Comparison of ENCODE assay signal across 8 cellular contexts in genomic region chr11:119084663-119085522, GRCh38. TPM values are rescaled to one million over a fixed set of nuclear protein-coding genes. Genes with fewer than 3 reads are reported as not detected.
DNase-seq lines count a peak whose midpoint lies in the region; ATAC-seq and TF ChIP-seq lines count a peak whose summit lies in the region.

TSS of gene HMBS (plus strand) at chr11:119084881. CDS start at chr11:119085034, 153 bp downstream.

- H3K27ac ChIP-seq in RWPE1: peak within 1 kb of the TSS; percentile 88

- DNase-seq in Daoy (ENCODE audit: low read depth) (peak; percentile 96), GOT3 (lab: John Stamatoyannopoulos, UW) (peak; percentile 73), LNCaP clone FGC (ENCODE audit: low read depth) (peak; percentile 78), RWPE1 (ENCODE audit: low spot score) (peak; percentile 89), fibroblast of mammary gland (ENCODE audit: low read depth) (peak; percentile 95)
- DNase-seq in naive thymus-derived CD8-positive, alpha-beta T cell: peak; percentile 79 to 97 (median 90)
- peak; percentile 74 to 90 (median 87) for DNase-seq in stimulated activated naive CD4-positive, alpha-beta T cell (lab: John Stamatoyannopoulos, UW)

- ATAC-seq in activated T-helper 17 cell treated with anti-CD3 and anti-CD28 coated beads, Interleukin-2, amount 50 U/mL, for 72 hours (replicated peaks): peak; percentile 95
- ATAC-seq in naive thymus-derived CD8-positive, alpha-beta T cell: peak; percentile 89 to 95

- H3K36me3 Mint-ChIP-seq in activated T-helper 17 cell treated with anti-CD3 and anti-CD28 coated beads, Interleukin-2, amount 50 U/mL, for 72 hours (ENCODE audit: low read depth): peaks cover 31% of the 10 kb centered on the region
- H3K36me3 Mint-ChIP-seq in naive thymus-derived CD8-positive, alpha-beta T cell: peaks cover 0 to 27% (median 4%) of the 10 kb centered on the region in 3 donors

- H3K4me1 Mint-ChIP-seq in activated T-helper 17 cell treated with anti-CD3 and anti-CD28 coated beads, Interleukin-2, amount 50 U/mL, for 72 hours: no peaks in the 10 kb centered on the region
- H3K4me1 Mint-ChIP-seq in naive thymus-derived CD8-positive, alpha-beta T cell: peaks cover 5 to 34% (median 25%) of the 10 kb centered on the region in 4 donors

- H3K27me3 Mint-ChIP-seq in activated T-helper 17 cell treated with anti-CD3 and anti-CD28 coated beads, Interleukin-2, amount 50 U/mL, for 72 hours: no peaks in the 10 kb centered on the region
- H3K27me3 Mint-ChIP-seq in naive thymus-derived CD8-positive, alpha-beta T cell: no peaks in the 10 kb centered on the region

- POLR2A ChIA-PET in RWPE1 (lab: Yijun Ruan, JAX; ENCODE audit: low non-redundant PET): interaction anchor here (0.6 to 1.8 kb wide), 12 partner anchors 10 to 1832 kb away, joined by 3 to 23 read pairs (median 8); partner anchors contain the start of gene VPS11
- POLR2A ChIA-PET in naive thymus-derived CD8-positive, alpha-beta T cell (lab: Charles Lee): interaction anchor here (0.6 to 3.3 kb wide), 28 partner anchors 10 to 1149 kb away, joined by 3 to 41 read pairs (median 5); partner anchors contain the start of genes C2CD2L, CENATAC, DPAGT1 and HINFP

- CTCF ChIA-PET in RWPE1 (lab: Yijun Ruan, JAX): interaction anchor here (0.6 to 0.8 kb wide), 3 partner anchors 9 to 23 kb away, joined by 3 to 4 read pairs (median 3); a partner anchor contains a TSS

- TF ChIP-seq CTCF in LNCaP clone FGC (IDR thresholded peaks at IDR 0.05; ENCODE audit: control insufficient read depth, extremely low read depth, insufficient read depth): no peak
- no peak for TF ChIP-seq CTCF in RWPE1 (conservative IDR thresholded peaks at IDR 0.05; ENCODE audit: low read depth)
- TF ChIP-seq CTCF in fibroblast of mammary gland (conservative IDR thresholded peaks at IDR 0.05; ENCODE audit: control insufficient read depth, insufficient read depth, low read depth, low read length): no peak

- H3K4me3 ChIP-seq in LNCaP clone FGC (ENCODE audit: low read depth, low read length): peak within 1 kb of the TSS; percentile 89
- peak within 1 kb of the TSS; percentile 75 for H3K4me3 ChIP-seq in fibroblast of mammary gland (ENCODE audit: control insufficient read depth, low read depth, low read length)

- peak within 1 kb of the TSS; percentile 93 for H3K27ac Mint-ChIP-seq in activated T-helper 17 cell treated with anti-CD3 and anti-CD28 coated beads, Interleukin-2, amount 50 U/mL, for 72 hours
- peak within 1 kb of the TSS; percentile 90 to 97 (median 96) for H3K27ac Mint-ChIP-seq in naive thymus-derived CD8-positive, alpha-beta T cell

- peak within 1 kb of the TSS; percentile 96 for H3K4me3 Mint-ChIP-seq in activated T-helper 17 cell treated with anti-CD3 and anti-CD28 coated beads, Interleukin-2, amount 50 U/mL, for 72 hours
- H3K4me3 Mint-ChIP-seq in naive thymus-derived CD8-positive, alpha-beta T cell: peak within 1 kb of the TSS; percentile 87 to 97 (median 94)

- H3K9me3 Mint-ChIP-seq in activated T-helper 17 cell treated with anti-CD3 and anti-CD28 coated beads, Interleukin-2, amount 50 U/mL, for 72 hours: no peaks in the 10 kb centered on the region
- H3K9me3 Mint-ChIP-seq in naive thymus-derived CD8-positive, alpha-beta T cell: no peaks in the 10 kb centered on the region

RNA-seq across cellular contexts. Expression of gene HMBS, which starts in this region (rescaled TPM):
- total RNA-seq in Daoy (2014; rRNA removed; shearing (Covaris generic)): 2.0 and 6.0 TPM in 2 replicates
- 10 to 100 TPM; 15.7 to 26.3 TPM for total RNA-seq in activated T-helper 17 cell treated with anti-CD3 and anti-CD28 coated beads, Interleukin-2, amount 50 U/mL, for 72 hours
- 1 to 10 TPM; 6.9 to 8.0 TPM for total RNA-seq in naive thymus-derived CD8-positive, alpha-beta T cell
- 10 to 100 TPM; 20.0 to 32.7 (median 24.3) TPM for polyA plus RNA-seq in naive thymus-derived CD8-positive, alpha-beta T cell

Comparison
In these comparisons a context has a peak if more than half of its experiments do, and no peak if none do; other contexts are left out.
1. Peak in every context shown above with its lines: DNase-seq, ATAC-seq, H3K4me3 ChIP-seq and H3K27ac ChIP-seq.